In the genomic region with DNA sequence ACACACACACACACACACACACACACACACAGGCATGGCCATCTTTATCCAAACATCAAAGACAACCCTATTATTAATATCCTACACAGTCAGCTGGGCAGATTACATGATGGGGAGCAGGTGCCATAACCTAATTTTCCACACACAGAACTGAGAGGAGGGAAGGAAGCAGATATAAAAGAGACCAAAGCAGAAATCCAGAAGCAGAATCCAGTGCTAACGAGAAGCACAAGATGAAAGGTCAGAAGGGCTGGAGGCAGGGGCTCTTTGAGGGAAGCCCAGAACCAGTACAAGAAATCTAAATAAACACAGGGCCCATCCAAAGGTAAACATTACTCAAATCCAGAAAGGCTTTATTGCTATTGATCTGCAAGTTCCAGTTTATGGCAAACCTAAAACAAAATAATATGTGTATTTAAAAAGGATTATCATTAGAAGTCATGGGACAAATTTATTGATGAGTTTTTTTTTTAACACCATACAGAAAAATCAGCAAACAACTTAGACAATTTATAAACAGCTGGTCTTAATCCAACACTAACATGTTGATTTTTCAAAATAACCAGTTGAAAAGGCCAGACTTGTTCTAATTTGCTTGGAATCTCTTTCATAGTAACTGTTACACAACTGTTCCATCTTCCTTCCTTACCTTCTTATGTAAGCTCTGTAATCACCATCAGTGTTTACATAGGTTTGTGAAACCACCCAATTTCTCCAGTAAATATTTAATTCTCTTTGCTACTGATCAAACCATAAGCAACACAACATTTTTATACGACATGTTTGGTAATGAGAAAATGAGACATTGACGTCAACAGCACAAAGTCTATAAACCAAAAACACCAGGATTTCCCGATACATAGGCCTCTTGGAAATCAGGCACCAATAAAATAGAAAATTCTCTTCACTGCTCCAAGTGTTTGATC, we compare ENCODE assay signal across 17 cellular contexts. TPM values are rescaled to one million over a fixed set of nuclear protein-coding genes. Genes with fewer than 3 reads are reported as not detected.
A peak's percentile ranks its signal among the peaks of the same experiment; 100 is the strongest.
DNase-seq lines count a peak whose midpoint lies in the region; ATAC-seq and TF ChIP-seq lines count a peak whose summit lies in the region.
"Had no signal": no experiment of that assay in that cellular context is flagged by ENCODE, and none has a peak within 500 bp of the region (broad histone marks: within the 10 kb centered on the region; RNA-seq: fewer than 3 reads in every experiment).

No MANE protein-coding gene starts in this region.

- ATAC-seq in natural killer cell = no peak

- no peak overlapping the region for H3K9ac ChIP-seq in adipocyte (ENCODE audit: low read length)

- peak overlapping the region; percentile 78 for H3K27ac ChIP-seq in temporal lobe (ENCODE audit: low read depth, low read length)

- H3K4me1 Mint-ChIP-seq in natural killer cell = peaks cover 5 to 8% of the 10 kb centered on the region in 2 donors

- no peak overlapping the region for H3K4me3 Mint-ChIP-seq in natural killer cell
- H3K4me3 Mint-ChIP-seq: activated CD4-positive, alpha-beta memory T cell treated with anti-CD3 and anti-CD28 coated beads for 36 hours; CD14-positive monocyte; T-helper 1 cell treated with Interleukin-12 subunit alpha and Interleukin-12 subunit beta and Interleukin-4 antibody, amounts not matched to agents 30 μg/mL and 1 μg/mL, for 36 hours had no signal

- H3K4me3 ChIP-seq in adipocyte (ENCODE audit: low read length) = no peak overlapping the region
- H3K4me3 ChIP-seq: uterus had no signal

- H3K27ac Mint-ChIP-seq in natural killer cell = peak overlapping the region in 1 of 2 donors; percentile 57
- H3K27ac Mint-ChIP-seq: activated CD4-positive, alpha-beta memory T cell treated with anti-CD3 and anti-CD28 coated beads for 36 hours; T-helper 1 cell treated with Interleukin-12 subunit alpha and Interleukin-12 subunit beta and Interleukin-4 antibody, amounts not matched to agents 30 μg/mL and 1 μg/mL, for 36 hours had no signal

- no peaks in the 10 kb centered on the region for H3K27me3 Mint-ChIP-seq in natural killer cell (ENCODE audit: low read depth in 2 of 2)
- H3K27me3 Mint-ChIP-seq: activated CD4-positive, alpha-beta memory T cell treated with anti-CD3 and anti-CD28 coated beads for 36 hours had no signal

- H3K27me3 ChIP-seq in adipocyte (replicated peaks; ENCODE audit: control insufficient read depth, insufficient read depth, low read length) = no peaks in the 10 kb centered on the region
- H3K27me3 ChIP-seq: uterus had no signal

- no peaks in the 10 kb centered on the region for H3K9me3 ChIP-seq in adipocyte (ENCODE audit: control insufficient read depth, low read length)
- H3K9me3 ChIP-seq: uterus had no signal

- peaks cover 2% of the 10 kb centered on the region for H3K4me1 ChIP-seq in adipocyte (ENCODE audit: control insufficient read depth, insufficient read depth, low read length)
- H3K4me1 ChIP-seq: uterus had no signal

- no peak for TF ChIP-seq CTCF in natural killer cell (IDR thresholded peaks at IDR 0.05)

- no peaks in the 10 kb centered on the region for H3K9me3 Mint-ChIP-seq in natural killer cell
- H3K9me3 Mint-ChIP-seq: activated CD4-positive, alpha-beta memory T cell treated with anti-CD3 and anti-CD28 coated beads for 36 hours; T-helper 1 cell treated with Interleukin-12 subunit alpha and Interleukin-12 subunit beta and Interleukin-4 antibody, amounts not matched to agents 30 μg/mL and 1 μg/mL, for 36 hours had no signal

- intact Hi-C loops in natural killer cell (cut with micrococcal nuclease) = no loop called here

- H3K36me3 ChIP-seq in adipocyte (ENCODE audit: control insufficient read depth, insufficient read depth, low read length, severe bottlenecking) = peaks cover 13% of the 10 kb centered on the region
- H3K36me3 ChIP-seq: uterus had no signal

- peak; percentile 26 for DNase-seq in NCI-H1417 treated with DMSO at 0.1 percent for 48 hours (lab: John Stamatoyannopoulos, UW)
- peak; percentile 31 for DNase-seq in adipocyte (ENCODE audit: low read depth)
- peak; percentile 3 for DNase-seq in left kidney (ENCODE audit: low read depth, low spot score)
- DNase-seq in NCI-H128 (lab: John Stamatoyannopoulos, UW; ENCODE audit: unreplicated experiment) = no peak
- no peak for DNase-seq in RPMI8226
- DNase-seq in natural killer cell = no peak
- DNase-seq: activated CD4-positive, alpha-beta memory T cell treated with anti-CD3 and anti-CD28 coated beads for 36 hours; activated effector memory CD4-positive, alpha-beta T cell treated with Interleukin-2 at 50 U/mL for 16 hours; effector memory CD4-positive, alpha-beta T cell; GDM1; NCI-H1436 treated with DMSO at 0.1 percent for 48 hours; NCI-H526; stimulated activated CD4-positive, alpha-beta T cell treated with anti-CD3 and anti-CD28 coated beads, Interleukin-2, amount 100 ng/mL, for 24 hours; uterus had no signal

- peaks cover 8% of the 10 kb centered on the region for H3K36me3 Mint-ChIP-seq in natural killer cell

RNA-seq across cellular contexts. Expression of gene SLC23A2, which starts 34.2 kb away (rescaled TPM):
- total RNA-seq in temporal lobe (50.6 TPM), natural killer cell (10 to 100 TPM; 21.8 to 31.5 (median 26.0) TPM)

Comparison
In these comparisons a context has a peak if more than half of its experiments do, and no peak if none do; other contexts are left out.
1. DNase-seq: peak in NCI-H1417 treated with DMSO at 0.1 percent for 48 hours (single experiment), adipocyte (single experiment) and left kidney (single experiment); none in NCI-H128 (single experiment), RPMI8226 (single experiment) and natural killer cell (single experiment).